8 cellular contexts compared by ENCODE assay signal in genomic region chr3:32392530-32393302, GRCh38. TPM values are rescaled to one million over a fixed set of nuclear protein-coding genes. Genes with fewer than 3 reads are reported as not detected.
DNase-seq lines count a peak whose midpoint lies in the region; ATAC-seq lines count a peak whose summit lies in the region.

No MANE protein-coding gene starts in this region.

- H3K4me1 Mint-ChIP-seq in memory B cell, result peaks cover 47% of the 10 kb centered on the region

- 30% methylated on average over 18 of the region's 18 CpGs for WGBS in thymus

- H3K9me3 Mint-ChIP-seq in memory B cell, result no peaks in the 10 kb centered on the region

- H3K4me3 Mint-ChIP-seq in memory B cell, result peak overlapping the region; percentile 93

- peak overlapping the region; percentile 93 for H3K4me3 ChIP-seq in thymus (ENCODE audit: low read length)

- no peaks in the 10 kb centered on the region for H3K27me3 Mint-ChIP-seq in memory B cell

- H3K9me3 ChIP-seq in thymus (ENCODE audit: control insufficient read depth), result no peaks in the 10 kb centered on the region

- H3K27ac ChIP-seq in thymus (ENCODE audit: low read depth), result peak overlapping the region; percentile 93

- peaks cover 21% of the 10 kb centered on the region for H3K4me1 ChIP-seq in thymus (ENCODE audit: control insufficient read depth, insufficient read depth, low read length)

- no peaks in the 10 kb centered on the region for H3K36me3 ChIP-seq in thymus (ENCODE audit: control insufficient read depth, insufficient read depth)

- peaks cover 3% of the 10 kb centered on the region for H3K36me3 Mint-ChIP-seq in memory B cell

- H3K27me3 ChIP-seq in thymus (ENCODE audit: control insufficient read depth, insufficient read depth), result no peaks in the 10 kb centered on the region

- ATAC-seq in memory B cell (ENCODE audit: low read depth) (peak; percentile 6), HG02763 (IDR thresholded peaks at IDR 0.05; ENCODE audit: unreplicated experiment) (no peak)

- peak; percentile 76 for DNase-seq in activated CD8-positive, alpha-beta memory T cell treated with anti-CD3 and anti-CD28 coated beads for 24 hours
- no peak for DNase-seq in activated CD8-positive, alpha-beta memory T cell treated with anti-CD3 and anti-CD28 coated beads, Interleukin-2, amount 50 U/mL, for 4 hours
- DNase-seq in T-helper 1 cell (peak in 3 of 5 donors; percentile 8 to 45 (median 13)), dermis microvascular lymphatic vessel endothelial cell (ENCODE audit: low read depth in 2 of 2) (peak; percentile 55 to 74), memory B cell (ENCODE audit: low spot score in 2 of 2) (no peak), retina (no peak)

- peak overlapping the region; percentile 87 for H3K27ac Mint-ChIP-seq in memory B cell

RNA-seq across cellular contexts. Expression of gene CMTM7, which starts 1.1 kb away (rescaled TPM):
- total RNA-seq in dermis microvascular lymphatic vessel endothelial cell, result 19.8 and 28.1 TPM in 2 replicates
- 45.7 TPM for polyA plus RNA-seq in thymus

Comparison
In these comparisons a context has a peak if more than half of its experiments do, and no peak if none do; other contexts are left out.
1. DNase-seq: peak in activated CD8-positive, alpha-beta memory T cell treated with anti-CD3 and anti-CD28 coated beads for 24 hours (single experiment), T-helper 1 cell (3 of 5) and dermis microvascular lymphatic vessel endothelial cell (2 of 2); none in activated CD8-positive, alpha-beta memory T cell treated with anti-CD3 and anti-CD28 coated beads, Interleukin-2, amount 50 U/mL, for 4 hours (single experiment), memory B cell (0 of 2) and retina (single experiment).